ENCODE assay signal across 1 cellular context in the genomic region with DNA sequence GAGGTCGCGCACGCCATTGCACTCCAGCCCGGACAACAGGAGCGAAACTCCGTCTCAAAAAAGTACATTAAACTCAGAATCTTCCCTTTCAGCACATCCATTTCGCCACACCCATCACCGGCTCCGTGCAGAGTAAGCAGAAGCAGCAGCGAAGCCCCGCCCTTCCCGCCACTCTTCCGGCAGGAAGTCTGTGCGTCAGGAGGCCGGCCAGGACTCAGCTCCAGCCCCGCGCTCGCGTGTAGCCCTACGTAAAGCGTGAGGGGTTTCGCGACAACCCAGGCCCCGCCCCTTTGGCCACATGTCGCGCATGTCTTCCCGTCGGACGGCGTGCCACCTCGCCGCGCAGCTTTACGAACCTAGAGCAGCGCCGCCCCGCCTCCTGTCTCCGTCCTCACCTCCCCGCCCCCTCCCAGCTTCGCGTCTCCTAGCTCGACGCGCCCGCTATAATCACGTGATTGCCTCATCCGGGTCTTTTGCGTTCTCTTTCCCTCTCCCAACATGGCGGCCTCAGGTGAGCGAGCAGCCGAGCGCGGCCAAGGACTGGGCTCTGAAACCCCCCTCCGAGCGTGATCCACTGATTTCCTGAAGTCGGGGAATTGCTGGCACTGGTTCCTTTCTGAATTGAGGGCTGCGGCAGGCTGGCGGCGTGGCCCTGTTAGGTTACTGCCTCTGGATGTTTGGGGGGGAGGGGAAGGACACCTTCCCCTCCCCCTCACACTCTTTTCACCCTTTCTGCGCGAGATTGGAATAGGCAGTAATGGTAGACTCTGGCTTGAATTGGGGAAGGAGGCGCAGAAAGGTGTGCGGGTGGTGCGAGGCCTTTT.
TF ChIP-seq lines count a peak whose summit lies in the region.

A gene with protein sequence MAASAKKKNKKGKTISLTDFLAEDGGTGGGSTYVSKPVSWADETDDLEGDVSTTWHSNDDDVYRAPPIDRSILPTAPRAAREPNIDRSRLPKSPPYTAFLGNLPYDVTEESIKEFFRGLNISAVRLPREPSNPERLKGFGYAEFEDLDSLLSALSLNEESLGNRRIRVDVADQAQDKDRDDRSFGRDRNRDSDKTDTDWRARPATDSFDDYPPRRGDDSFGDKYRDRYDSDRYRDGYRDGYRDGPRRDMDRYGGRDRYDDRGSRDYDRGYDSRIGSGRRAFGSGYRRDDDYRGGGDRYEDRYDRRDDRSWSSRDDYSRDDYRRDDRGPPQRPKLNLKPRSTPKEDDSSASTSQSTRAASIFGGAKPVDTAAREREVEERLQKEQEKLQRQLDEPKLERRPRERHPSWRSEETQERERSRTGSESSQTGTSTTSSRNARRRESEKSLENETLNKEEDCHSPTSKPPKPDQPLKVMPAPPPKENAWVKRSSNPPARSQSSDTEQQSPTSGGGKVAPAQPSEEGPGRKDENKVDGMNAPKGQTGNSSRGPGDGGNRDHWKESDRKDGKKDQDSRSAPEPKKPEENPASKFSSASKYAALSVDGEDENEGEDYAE (plus strand): TSS at position 471 of the 824 bp plus-strand sequence. CDS start 28 bp downstream, at position 499.

TF ChIP-seq in HepG2, 621 proteins besides CTCF, POLR2A, EP300 and RAD21 (continued from another document and continues in another):
- TF ChIP-seq, protein P1, sequence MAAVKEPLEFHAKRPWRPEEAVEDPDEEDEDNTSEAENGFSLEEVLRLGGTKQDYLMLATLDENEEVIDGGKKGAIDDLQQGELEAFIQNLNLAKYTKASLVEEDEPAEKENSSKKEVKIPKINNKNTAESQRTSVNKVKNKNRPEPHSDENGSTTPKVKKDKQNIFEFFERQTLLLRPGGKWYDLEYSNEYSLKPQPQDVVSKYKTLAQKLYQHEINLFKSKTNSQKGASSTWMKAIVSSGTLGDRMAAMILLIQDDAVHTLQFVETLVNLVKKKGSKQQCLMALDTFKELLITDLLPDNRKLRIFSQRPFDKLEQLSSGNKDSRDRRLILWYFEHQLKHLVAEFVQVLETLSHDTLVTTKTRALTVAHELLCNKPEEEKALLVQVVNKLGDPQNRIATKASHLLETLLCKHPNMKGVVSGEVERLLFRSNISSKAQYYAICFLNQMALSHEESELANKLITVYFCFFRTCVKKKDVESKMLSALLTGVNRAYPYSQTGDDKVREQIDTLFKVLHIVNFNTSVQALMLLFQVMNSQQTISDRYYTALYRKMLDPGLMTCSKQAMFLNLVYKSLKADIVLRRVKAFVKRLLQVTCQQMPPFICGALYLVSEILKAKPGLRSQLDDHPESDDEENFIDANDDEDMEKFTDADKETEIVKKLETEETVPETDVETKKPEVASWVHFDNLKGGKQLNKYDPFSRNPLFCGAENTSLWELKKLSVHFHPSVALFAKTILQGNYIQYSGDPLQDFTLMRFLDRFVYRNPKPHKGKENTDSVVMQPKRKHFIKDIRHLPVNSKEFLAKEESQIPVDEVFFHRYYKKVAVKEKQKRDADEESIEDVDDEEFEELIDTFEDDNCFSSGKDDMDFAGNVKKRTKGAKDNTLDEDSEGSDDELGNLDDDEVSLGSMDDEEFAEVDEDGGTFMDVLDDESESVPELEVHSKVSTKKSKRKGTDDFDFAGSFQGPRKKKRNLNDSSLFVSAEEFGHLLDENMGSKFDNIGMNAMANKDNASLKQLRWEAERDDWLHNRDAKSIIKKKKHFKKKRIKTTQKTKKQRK (IDR thresholded peaks at IDR 0.05; ENCODE audit: low read length): no peak
- TF ChIP-seq ZNF747 (CRISPR knock-in tag; IDR thresholded peaks at IDR 0.05; ENCODE audit: borderline replicate concordance) (peak; percentile 75; the same call in 1 of the 2 replicates), ZNF546 (CRISPR knock-in tag; conservative IDR thresholded peaks at IDR 0.05) (no peak), NR2F6 (IDR thresholded peaks at IDR 0.05) (no peak), NR2F6 (CRISPR knock-in tag; IDR thresholded peaks at IDR 0.05) (peak; percentile 32; the same call in 1 of the 2 replicates), HOXD1 (CRISPR knock-in tag; IDR thresholded peaks at IDR 0.05) (no peak), ZSCAN25 (CRISPR knock-in tag; IDR thresholded peaks at IDR 0.05) (0 out of 2 replicates have a peak, but pooled peaks have one; percentile 11), STAG1 (CRISPR knock-in tag; IDR thresholded peaks at IDR 0.05) (no peak), ZNF33B (CRISPR knock-in tag; IDR thresholded peaks at IDR 0.05) (no peak), ZNF792 (CRISPR knock-in tag; IDR thresholded peaks at IDR 0.05) (peak; percentile 47), ZFP36L1 (CRISPR knock-in tag; IDR thresholded peaks at IDR 0.05) (peak; percentile 93), FOSL2 (CRISPR knock-in tag; IDR thresholded peaks at IDR 0.05) (peak; percentile 57), ASH2L (IDR thresholded peaks at IDR 0.05; ENCODE audit: insufficient read length, low read depth, low read length) (peak; percentile 91), ZNF460 (CRISPR knock-in tag; IDR thresholded peaks at IDR 0.05; ENCODE audit: borderline replicate concordance) (no peak; the same call in 1 of the 2 replicates), SKI (IDR thresholded peaks at IDR 0.05; ENCODE audit: partially characterized antibody) (peak; percentile 55), ZNF703 (CRISPR knock-in tag; IDR thresholded peaks at IDR 0.05; ENCODE audit: borderline replicate concordance) (0 out of 2 replicates have a peak, but pooled peaks have one; percentile 20), ZNF207 (IDR thresholded peaks at IDR 0.05; ENCODE audit: borderline replicate concordance) (peak; percentile 78; the same call in 1 of the 2 replicates), PHF20 (CRISPR knock-in tag; IDR thresholded peaks at IDR 0.05) (peak; percentile 69; the same call in 1 of the 2 replicates), CBX2 (IDR thresholded peaks at IDR 0.05; ENCODE audit: low read depth, low read length) (no peak), CBX2 (CRISPR knock-in tag; IDR thresholded peaks at IDR 0.05; ENCODE audit: low read depth) (no peak), KMT2A (CRISPR knock-in tag; IDR thresholded peaks at IDR 0.05) (peak; percentile 52; the same call in 1 of the 2 replicates), ZNF737 (CRISPR knock-in tag; IDR thresholded peaks at IDR 0.05; ENCODE audit: borderline replicate concordance) (no peak), FOXM1 (CRISPR knock-in tag; IDR thresholded peaks at IDR 0.05) (no peak), SOX13 (IDR thresholded peaks at IDR 0.05) (no peak), SOX13 (CRISPR knock-in tag; conservative IDR thresholded peaks at IDR 0.05 in 1 of 2, IDR thresholded peaks at IDR 0.05 in 1 of 2) (peak; percentile 49 to 68; a peak in 2 of 4 replicates), ZNF607 (CRISPR knock-in tag; IDR thresholded peaks at IDR 0.05; ENCODE audit: borderline replicate concordance) (peak; percentile 87), PITX1 (CRISPR knock-in tag; IDR thresholded peaks at IDR 0.05) (peak; percentile 43; the same call in 1 of the 2 replicates)
- TF ChIP-seq, protein P2, sequence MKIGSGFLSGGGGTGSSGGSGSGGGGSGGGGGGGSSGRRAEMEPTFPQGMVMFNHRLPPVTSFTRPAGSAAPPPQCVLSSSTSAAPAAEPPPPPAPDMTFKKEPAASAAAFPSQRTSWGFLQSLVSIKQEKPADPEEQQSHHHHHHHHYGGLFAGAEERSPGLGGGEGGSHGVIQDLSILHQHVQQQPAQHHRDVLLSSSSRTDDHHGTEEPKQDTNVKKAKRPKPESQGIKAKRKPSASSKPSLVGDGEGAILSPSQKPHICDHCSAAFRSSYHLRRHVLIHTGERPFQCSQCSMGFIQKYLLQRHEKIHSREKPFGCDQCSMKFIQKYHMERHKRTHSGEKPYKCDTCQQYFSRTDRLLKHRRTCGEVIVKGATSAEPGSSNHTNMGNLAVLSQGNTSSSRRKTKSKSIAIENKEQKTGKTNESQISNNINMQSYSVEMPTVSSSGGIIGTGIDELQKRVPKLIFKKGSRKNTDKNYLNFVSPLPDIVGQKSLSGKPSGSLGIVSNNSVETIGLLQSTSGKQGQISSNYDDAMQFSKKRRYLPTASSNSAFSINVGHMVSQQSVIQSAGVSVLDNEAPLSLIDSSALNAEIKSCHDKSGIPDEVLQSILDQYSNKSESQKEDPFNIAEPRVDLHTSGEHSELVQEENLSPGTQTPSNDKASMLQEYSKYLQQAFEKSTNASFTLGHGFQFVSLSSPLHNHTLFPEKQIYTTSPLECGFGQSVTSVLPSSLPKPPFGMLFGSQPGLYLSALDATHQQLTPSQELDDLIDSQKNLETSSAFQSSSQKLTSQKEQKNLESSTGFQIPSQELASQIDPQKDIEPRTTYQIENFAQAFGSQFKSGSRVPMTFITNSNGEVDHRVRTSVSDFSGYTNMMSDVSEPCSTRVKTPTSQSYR (CRISPR knock-in tag; IDR thresholded peaks at IDR 0.05; ENCODE audit: borderline replicate concordance): peak; percentile 62
- TF ChIP-seq, protein P3, sequence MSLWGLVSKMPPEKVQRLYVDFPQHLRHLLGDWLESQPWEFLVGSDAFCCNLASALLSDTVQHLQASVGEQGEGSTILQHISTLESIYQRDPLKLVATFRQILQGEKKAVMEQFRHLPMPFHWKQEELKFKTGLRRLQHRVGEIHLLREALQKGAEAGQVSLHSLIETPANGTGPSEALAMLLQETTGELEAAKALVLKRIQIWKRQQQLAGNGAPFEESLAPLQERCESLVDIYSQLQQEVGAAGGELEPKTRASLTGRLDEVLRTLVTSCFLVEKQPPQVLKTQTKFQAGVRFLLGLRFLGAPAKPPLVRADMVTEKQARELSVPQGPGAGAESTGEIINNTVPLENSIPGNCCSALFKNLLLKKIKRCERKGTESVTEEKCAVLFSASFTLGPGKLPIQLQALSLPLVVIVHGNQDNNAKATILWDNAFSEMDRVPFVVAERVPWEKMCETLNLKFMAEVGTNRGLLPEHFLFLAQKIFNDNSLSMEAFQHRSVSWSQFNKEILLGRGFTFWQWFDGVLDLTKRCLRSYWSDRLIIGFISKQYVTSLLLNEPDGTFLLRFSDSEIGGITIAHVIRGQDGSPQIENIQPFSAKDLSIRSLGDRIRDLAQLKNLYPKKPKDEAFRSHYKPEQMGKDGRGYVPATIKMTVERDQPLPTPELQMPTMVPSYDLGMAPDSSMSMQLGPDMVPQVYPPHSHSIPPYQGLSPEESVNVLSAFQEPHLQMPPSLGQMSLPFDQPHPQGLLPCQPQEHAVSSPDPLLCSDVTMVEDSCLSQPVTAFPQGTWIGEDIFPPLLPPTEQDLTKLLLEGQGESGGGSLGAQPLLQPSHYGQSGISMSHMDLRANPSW (CRISPR knock-in tag; IDR thresholded peaks at IDR 0.05; ENCODE audit: borderline replicate concordance): no peak
- TF ChIP-seq, protein P4, sequence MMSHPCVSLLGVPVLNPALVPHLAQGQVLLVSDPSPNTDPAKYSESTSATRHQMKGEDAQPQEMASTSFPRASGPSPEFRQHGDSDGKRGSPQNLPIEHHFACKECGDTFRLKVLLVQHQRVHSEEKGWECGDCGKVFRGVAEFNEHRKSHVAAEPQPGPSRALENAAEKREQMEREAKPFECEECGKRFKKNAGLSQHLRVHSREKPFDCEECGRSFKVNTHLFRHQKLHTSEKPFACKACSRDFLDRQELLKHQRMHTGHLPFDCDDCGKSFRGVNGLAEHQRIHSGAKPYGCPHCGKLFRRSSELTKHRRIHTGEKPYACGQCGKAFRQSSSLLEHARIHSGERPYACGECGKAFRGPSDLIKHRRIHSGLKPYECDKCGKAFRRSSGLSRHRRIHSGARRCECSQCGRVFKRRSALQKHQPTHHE (CRISPR knock-in tag; IDR thresholded peaks at IDR 0.05; ENCODE audit: borderline replicate concordance): peak; percentile 32; the same call in 1 of the 2 replicates
- TF ChIP-seq, protein P5, sequence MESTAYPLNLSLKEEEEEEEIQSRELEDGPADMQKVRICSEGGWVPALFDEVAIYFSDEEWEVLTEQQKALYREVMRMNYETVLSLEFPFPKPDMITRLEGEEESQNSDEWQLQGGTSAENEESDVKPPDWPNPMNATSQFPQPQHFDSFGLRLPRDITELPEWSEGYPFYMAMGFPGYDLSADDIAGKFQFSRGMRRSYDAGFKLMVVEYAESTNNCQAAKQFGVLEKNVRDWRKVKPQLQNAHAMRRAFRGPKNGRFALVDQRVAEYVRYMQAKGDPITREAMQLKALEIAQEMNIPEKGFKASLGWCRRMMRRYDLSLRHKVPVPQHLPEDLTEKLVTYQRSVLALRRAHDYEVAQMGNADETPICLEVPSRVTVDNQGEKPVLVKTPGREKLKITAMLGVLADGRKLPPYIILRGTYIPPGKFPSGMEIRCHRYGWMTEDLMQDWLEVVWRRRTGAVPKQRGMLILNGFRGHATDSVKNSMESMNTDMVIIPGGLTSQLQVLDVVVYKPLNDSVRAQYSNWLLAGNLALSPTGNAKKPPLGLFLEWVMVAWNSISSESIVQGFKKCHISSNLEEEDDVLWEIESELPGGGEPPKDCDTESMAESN (CRISPR knock-in tag; conservative IDR thresholded peaks at IDR 0.05): peak; percentile 79; the same call in 1 of the 2 replicates
- TF ChIP-seq, protein P6, sequence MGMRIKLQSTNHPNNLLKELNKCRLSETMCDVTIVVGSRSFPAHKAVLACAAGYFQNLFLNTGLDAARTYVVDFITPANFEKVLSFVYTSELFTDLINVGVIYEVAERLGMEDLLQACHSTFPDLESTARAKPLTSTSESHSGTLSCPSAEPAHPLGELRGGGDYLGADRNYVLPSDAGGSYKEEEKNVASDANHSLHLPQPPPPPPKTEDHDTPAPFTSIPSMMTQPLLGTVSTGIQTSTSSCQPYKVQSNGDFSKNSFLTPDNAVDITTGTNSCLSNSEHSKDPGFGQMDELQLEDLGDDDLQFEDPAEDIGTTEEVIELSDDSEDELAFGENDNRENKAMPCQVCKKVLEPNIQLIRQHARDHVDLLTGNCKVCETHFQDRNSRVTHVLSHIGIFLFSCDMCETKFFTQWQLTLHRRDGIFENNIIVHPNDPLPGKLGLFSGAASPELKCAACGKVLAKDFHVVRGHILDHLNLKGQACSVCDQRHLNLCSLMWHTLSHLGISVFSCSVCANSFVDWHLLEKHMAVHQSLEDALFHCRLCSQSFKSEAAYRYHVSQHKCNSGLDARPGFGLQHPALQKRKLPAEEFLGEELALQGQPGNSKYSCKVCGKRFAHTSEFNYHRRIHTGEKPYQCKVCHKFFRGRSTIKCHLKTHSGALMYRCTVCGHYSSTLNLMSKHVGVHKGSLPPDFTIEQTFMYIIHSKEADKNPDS (CRISPR knock-in tag; IDR thresholded peaks at IDR 0.05): no peak
- TF ChIP-seq, protein P7, sequence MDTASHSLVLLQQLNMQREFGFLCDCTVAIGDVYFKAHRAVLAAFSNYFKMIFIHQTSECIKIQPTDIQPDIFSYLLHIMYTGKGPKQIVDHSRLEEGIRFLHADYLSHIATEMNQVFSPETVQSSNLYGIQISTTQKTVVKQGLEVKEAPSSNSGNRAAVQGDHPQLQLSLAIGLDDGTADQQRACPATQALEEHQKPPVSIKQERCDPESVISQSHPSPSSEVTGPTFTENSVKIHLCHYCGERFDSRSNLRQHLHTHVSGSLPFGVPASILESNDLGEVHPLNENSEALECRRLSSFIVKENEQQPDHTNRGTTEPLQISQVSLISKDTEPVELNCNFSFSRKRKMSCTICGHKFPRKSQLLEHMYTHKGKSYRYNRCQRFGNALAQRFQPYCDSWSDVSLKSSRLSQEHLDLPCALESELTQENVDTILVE (CRISPR knock-in tag; IDR thresholded peaks at IDR 0.05): peak; percentile 65; the same call in 1 of the 2 replicates
- TF ChIP-seq, protein P8, sequence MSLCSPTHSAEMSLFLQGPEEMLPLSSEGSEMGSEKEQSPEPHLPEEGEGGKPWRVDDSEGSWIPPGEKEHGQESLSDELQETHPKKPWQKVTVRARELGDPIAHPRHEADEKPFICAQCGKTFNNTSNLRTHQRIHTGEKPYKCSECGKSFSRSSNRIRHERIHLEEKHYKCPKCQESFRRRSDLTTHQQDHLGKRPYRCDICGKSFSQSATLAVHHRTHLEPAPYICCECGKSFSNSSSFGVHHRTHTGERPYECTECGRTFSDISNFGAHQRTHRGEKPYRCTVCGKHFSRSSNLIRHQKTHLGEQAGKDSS (CRISPR knock-in tag; IDR thresholded peaks at IDR 0.05; ENCODE audit: borderline replicate concordance, low read depth): peak; percentile 51; the same call in 1 of the 2 replicates
